1 cellular context compared by ENCODE assay signal in genomic region chr14:32426596-32427408, GRCh38.
TF ChIP-seq lines count a peak whose summit lies in the region.

No MANE protein-coding gene starts in this region.

TF ChIP-seq in SK-N-SH, 30 proteins besides CTCF, POLR2A, EP300 and RAD21 (continued from another document):
- no peak for TF ChIP-seq ZBTB33 (IDR thresholded peaks at IDR 0.05; ENCODE audit: borderline replicate concordance, low read depth)
- TF ChIP-seq FOXM1 (IDR thresholded peaks at IDR 0.05; ENCODE audit: low read depth) = no peak
- no peak; the same call in 1 of the 2 replicates for TF ChIP-seq RCOR1 (IDR thresholded peaks at IDR 0.05; ENCODE audit: low read length)
- TF ChIP-seq TAF1 (IDR thresholded peaks at IDR 0.05; ENCODE audit: borderline replicate concordance, low read depth, low read length) = no peak
- no peak for TF ChIP-seq CHD2 (IDR thresholded peaks at IDR 0.05; ENCODE audit: low read length, partially characterized antibody)
- TF ChIP-seq RFX5 (IDR thresholded peaks at IDR 0.05; ENCODE audit: low read length) = no peak
- no peak for TF ChIP-seq NFIC (IDR thresholded peaks at IDR 0.05; ENCODE audit: borderline replicate concordance)
